ENCODE assay signal across 9 cellular contexts in genomic region chr3:125051715-125052581, GRCh38. TPM values are rescaled to one million over a fixed set of nuclear protein-coding genes. Genes with fewer than 3 reads are reported as not detected.
DNase-seq lines count a peak whose midpoint lies in the region; ATAC-seq and TF ChIP-seq lines count a peak whose summit lies in the region.
"Had no signal": no experiment of that assay in that cellular context is flagged by ENCODE, and none has a peak within 500 bp of the region (broad histone marks: within the 10 kb centered on the region; RNA-seq: fewer than 3 reads in every experiment).

No MANE protein-coding gene starts in this region.

- H3K4me1 ChIP-seq in esophagus (ENCODE audit: control insufficient read depth in 2 of 2, insufficient read depth in 2 of 2, low read length in 1 of 2) = peaks cover 5 to 9% of the 10 kb centered on the region in 2 donors
- peaks cover 62% of the 10 kb centered on the region for H3K4me1 ChIP-seq in neural progenitor cell
- peaks cover 8 to 82% (median 56%) of the 10 kb centered on the region in 5 donors for H3K4me1 ChIP-seq in subcutaneous abdominal adipose tissue (ENCODE audit: control insufficient read depth in 5 of 5, insufficient read depth in 5 of 5, low read length in 5 of 5)

- peak overlapping the region; percentile 73 for H3K27ac ChIP-seq in esophagus (ENCODE audit: low read depth in 2 of 2, low read length in 1 of 2)
- H3K27ac ChIP-seq in neural progenitor cell = no peak overlapping the region
- peak overlapping the region; percentile 68 for H3K27ac ChIP-seq in subcutaneous abdominal adipose tissue (ENCODE audit: low read depth, low read length)
- H3K27ac ChIP-seq: HL-60 had no signal

- peak overlapping the region; percentile 69 for H3K4me2 ChIP-seq in neural progenitor cell

- WGBS in esophagus, 2 donors = 6 to 20% methylated on average over 14 of the region's 14 CpGs

- H3K27me3 Mint-ChIP-seq in neural progenitor cell (ENCODE audit: insufficient read depth, low read depth) = peaks cover 7% of the 10 kb centered on the region

- H3K79me2 ChIP-seq in neural progenitor cell (ENCODE audit: low read depth) = peaks cover 31% of the 10 kb centered on the region

- no peak for ATAC-seq in HG02642 (IDR thresholded peaks at IDR 0.05; ENCODE audit: poor library complexity, unreplicated experiment)

- H3K9me3 Mint-ChIP-seq in neural progenitor cell = peaks cover 3% of the 10 kb centered on the region

- H3K9ac ChIP-seq in neural progenitor cell = no peak overlapping the region
- peak overlapping the region in 2 of 5 donors; percentile 40 to 55 for H3K9ac ChIP-seq in subcutaneous abdominal adipose tissue (ENCODE audit: low read length in 5 of 5)

- H3K9me3 ChIP-seq in esophagus (ENCODE audit: control insufficient read depth in 2 of 2, insufficient read depth in 1 of 2, low read depth in 1 of 2, low read length in 1 of 2) (no peaks in the 10 kb centered on the region), neural progenitor cell (ENCODE audit: low read depth) (no peaks in the 10 kb centered on the region), subcutaneous abdominal adipose tissue (ENCODE audit: control insufficient read depth in 5 of 5, low read length in 5 of 5) (no peaks in the 10 kb centered on the region)

- H3K4me3 ChIP-seq in NB4 (ENCODE audit: low read depth, low read length) (no peak overlapping the region), esophagus (ENCODE audit: low read depth in 1 of 2, low read length in 2 of 2) (peak overlapping the region; percentile 22 to 26), neural progenitor cell (peak overlapping the region; percentile 17), subcutaneous abdominal adipose tissue (ENCODE audit: low read depth in 1 of 5, low read length in 5 of 5) (peak overlapping the region; percentile 25 to 81 (median 46))

- H3K36me3 ChIP-seq in esophagus (ENCODE audit: control insufficient read depth in 2 of 2, insufficient read depth in 2 of 2, low read length in 1 of 2) (no peaks in the 10 kb centered on the region), neural progenitor cell (no peaks in the 10 kb centered on the region), subcutaneous abdominal adipose tissue (ENCODE audit: control insufficient read depth in 5 of 5, insufficient read depth in 5 of 5, low read length in 5 of 5) (peaks cover 0 to 6% (median 0%) of the 10 kb centered on the region in 5 donors)

- peaks cover 50% of the 10 kb centered on the region for H3F3A ChIP-seq in neural progenitor cell (ENCODE audit: low read depth)

- peaks cover 67% of the 10 kb centered on the region for H4K20me1 ChIP-seq in neural progenitor cell (ENCODE audit: low read depth)

- DNase-seq in DMS79 (lab: John Stamatoyannopoulos, UW) = peak; percentile 41
- peak; percentile 49 for DNase-seq in NB4 (ENCODE audit: low read depth)
- DNase-seq in activated CD8-positive, alpha-beta memory T cell treated with anti-CD3 and anti-CD28 coated beads, Interleukin-2, amount 50 U/mL, for 1 hour (ENCODE audit: extremely low read depth) = peak; percentile 58
- peak; percentile 66 for DNase-seq in neural progenitor cell (ENCODE audit: low spot score)
- DNase-seq in KG1 (lab: John Stamatoyannopoulos, UW) = no peak

- H3K4me1 Mint-ChIP-seq in neural progenitor cell = peaks cover 59% of the 10 kb centered on the region

- H3K4me3 Mint-ChIP-seq in neural progenitor cell = peak overlapping the region; percentile 95

- TF ChIP-seq CTCF in NB4 (IDR thresholded peaks at IDR 0.05; ENCODE audit: low read depth, low read length) (no peak), neural progenitor cell (IDR thresholded peaks at IDR 0.05) (no peak)

- TF ChIP-seq POLR2A in NB4 (IDR thresholded peaks at IDR 0.05; ENCODE audit: extremely low read depth, insufficient read length) = no peak

- peak overlapping the region; percentile 0 for H3K27ac Mint-ChIP-seq in neural progenitor cell

- no peaks in the 10 kb centered on the region for H3K27me3 ChIP-seq in esophagus (ENCODE audit: control insufficient read depth in 1 of 2, insufficient read depth in 2 of 2, low read length in 2 of 2)
- peaks cover 46% of the 10 kb centered on the region for H3K27me3 ChIP-seq in neural progenitor cell
- H3K27me3 ChIP-seq in subcutaneous abdominal adipose tissue (ENCODE audit: control insufficient read depth in 5 of 5, insufficient read depth in 4 of 5, low read length in 5 of 5) = no peaks in the 10 kb centered on the region

- peaks cover 22% of the 10 kb centered on the region for H3K36me3 Mint-ChIP-seq in neural progenitor cell

- no peak overlapping the region for H2AFZ ChIP-seq in neural progenitor cell (replicated peaks)

RNA-seq across cellular contexts. Expression of gene HEG1, which starts 3.8 kb away (rescaled TPM):
- polyA plus RNA-seq in esophagus = 1 to 10 TPM; 3.1 to 6.0 TPM
- total RNA-seq in neural progenitor cell (ENCODE audit: low replicate concordance) = 11.4 and 16.4 TPM in 2 replicates
